Comparison of ENCODE assay signal across 1 cellular context in genomic region chr6:20168668-20169633, GRCh38.
TF ChIP-seq lines count a peak whose summit lies in the region.

No MANE protein-coding gene starts in this region.

TF ChIP-seq in K562, 482 proteins besides CTCF, POLR2A, EP300 and RAD21 (continued from another document):
- TF ChIP-seq SMAD4 (CRISPR knock-in tag; conservative IDR thresholded peaks at IDR 0.05) = no peak
- TF ChIP-seq CEBPB (tag; IDR thresholded peaks at IDR 0.05) = peak; percentile 97
- TF ChIP-seq ELK1 (CRISPR knock-in tag; IDR thresholded peaks at IDR 0.05) = no peak
- TF ChIP-seq TRIM24 (IDR thresholded peaks at IDR 0.05) = 0 out of 4 replicates have a peak, but pooled peaks of 1 of the 2 experiments have one; percentile 5
- no peak for TF ChIP-seq TAF7 (tag; IDR thresholded peaks at IDR 0.05)
- TF ChIP-seq RHOXF2B (CRISPR knock-in tag; conservative IDR thresholded peaks at IDR 0.05) = no peak
- no peak for TF ChIP-seq RFX1 (IDR thresholded peaks at IDR 0.05)
- no peak; the same call in none of the 2 replicates for TF ChIP-seq CEBPG (CRISPR knock-in tag; IDR thresholded peaks at IDR 0.05)
- peak; percentile 79 to 90 for TF ChIP-seq CEBPG (tag; conservative IDR thresholded peaks at IDR 0.05 in 1 of 2, IDR thresholded peaks at IDR 0.05 in 1 of 2)
- 0 out of 2 replicates have a peak, but pooled peaks have one; percentile 47 for TF ChIP-seq ZBTB40 (IDR thresholded peaks at IDR 0.05)
- no peak for TF ChIP-seq ZBTB40 (CRISPR knock-in tag; IDR thresholded peaks at IDR 0.05)
- TF ChIP-seq MITF (IDR thresholded peaks at IDR 0.05) = no peak
- no peak for TF ChIP-seq KAT8 (IDR thresholded peaks at IDR 0.05; ENCODE audit: low read depth)
- TF ChIP-seq KLF1 (tag; IDR thresholded peaks at IDR 0.05) = no peak
- TF ChIP-seq ZNF512 (tag; IDR thresholded peaks at IDR 0.05) = peak; percentile 69
- no peak for TF ChIP-seq CBFA2T2 (conservative IDR thresholded peaks at IDR 0.05)
- no peak for TF ChIP-seq NELFE (IDR thresholded peaks at IDR 0.05; ENCODE audit: insufficient read depth, insufficient read length)
- peak; percentile 15 for TF ChIP-seq PCBP2 (IDR thresholded peaks at IDR 0.05; ENCODE audit: low read depth, low read length, poor library complexity, severe bottlenecking)
- TF ChIP-seq DDX20 (tag; IDR thresholded peaks at IDR 0.05; ENCODE audit: low read depth) = no peak
- TF ChIP-seq TSHZ1 (CRISPR knock-in tag; IDR thresholded peaks at IDR 0.05) = no peak
